In the genomic region with DNA sequence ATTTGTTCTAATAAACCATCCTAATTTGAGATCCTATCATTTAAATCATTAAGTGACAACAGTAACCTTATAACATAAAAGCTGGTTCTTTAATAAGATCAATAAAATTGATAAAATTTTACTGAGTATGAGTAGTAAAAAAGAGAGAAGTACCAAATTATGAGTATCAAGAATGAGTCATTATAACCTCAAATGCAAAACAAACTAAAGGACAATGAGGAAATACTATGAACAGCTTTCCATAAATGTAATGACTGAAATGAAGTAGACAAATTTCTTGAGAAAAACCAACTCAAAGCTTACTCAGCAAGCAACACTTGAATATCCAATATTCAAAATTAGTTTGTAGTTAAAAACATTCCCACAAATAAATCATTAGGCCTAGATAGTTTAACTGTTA, we compare ENCODE assay signal across 1 cellular context.
TF ChIP-seq lines count a peak whose summit lies in the region.

No MANE protein-coding gene starts in this region.

TF ChIP-seq in endothelial cell of umbilical vein, 7 proteins besides CTCF, POLR2A, EP300 and RAD21:
- peak; percentile 44 for TF ChIP-seq FOS (IDR thresholded peaks at IDR 0.05; ENCODE audit: borderline replicate concordance, insufficient read depth, low read length)
- no peak for TF ChIP-seq EZH2 (IDR thresholded peaks at IDR 0.05; ENCODE audit: borderline replicate concordance, low read depth, low read length, severe bottlenecking)
